ENCODE assay signal across 25 cellular contexts in the genomic region with DNA sequence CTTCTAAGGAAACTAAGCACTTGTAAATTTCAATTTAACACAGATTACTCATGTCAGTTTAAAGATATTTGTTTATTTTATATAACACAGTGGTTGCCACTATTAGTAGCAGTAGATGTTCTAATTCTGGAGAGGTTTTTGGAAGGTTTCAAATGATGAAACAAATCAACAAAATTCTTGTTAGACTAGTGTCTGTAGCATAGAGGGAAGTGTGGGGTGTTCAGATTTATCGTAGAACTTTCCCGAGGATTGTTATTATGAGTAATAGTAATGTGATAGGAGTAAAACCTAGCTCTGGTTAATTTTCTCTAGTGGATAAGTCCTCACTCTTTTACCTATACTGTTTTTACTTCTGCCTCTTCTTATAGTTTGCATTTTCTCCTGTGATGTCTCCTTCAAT.
"Had no signal": no experiment of that assay in that cellular context is flagged by ENCODE, and none has a peak within 500 bp of the region (broad histone marks: within the 10 kb centered on the region; RNA-seq: fewer than 3 reads in every experiment).

No MANE protein-coding gene starts in this region.

- H3K4me3 ChIP-seq: adrenal gland, body of pancreas, coronary artery, skin epidermis, stomach had no signal

- FAIRE-seq: frontal cortex had no signal

- DNase-seq: activated CD4-positive, alpha-beta T cell treated with anti-CD3 and anti-CD28 coated beads for 4 hours; activated CD8-positive, alpha-beta T cell treated with anti-CD3 and anti-CD28 coated beads, Interleukin-2, amount 10 ng/mL, durations not matched to agents 7 days and 5 days; activated effector memory CD4-positive, alpha-beta T cell treated with anti-CD3 and anti-CD28 coated beads, Interleukin-2, amount 50 U/mL, for 16 hours; activated T-cell treated with anti-CD3 and anti-CD28 coated beads, Interleukin-2, amount 50 U/mL, for 4 hours; adrenal gland; body of pancreas; central memory CD4-positive, alpha-beta T cell; head of caudate nucleus; left ventricle myocardium superior; naive B cell; right cardiac atrium; SK-N-SH; stimulated activated CD4-positive, alpha-beta T cell treated with anti-CD3 and anti-CD28 coated beads, Interleukin-15, amount 100 ng/mL, for 24 hours; stimulated activated CD4-positive, alpha-beta T cell treated with anti-CD3 and anti-CD28 coated beads, Interleukin-2, amount 100 ng/mL, for 48 hours; stomach; T-cell had no signal

- H3K9me3 ChIP-seq: adrenal gland, body of pancreas, SK-N-SH, stomach had no signal

- H3K36me3 ChIP-seq: adrenal gland, stomach had no signal

- H3K36me3 Mint-ChIP-seq: WTC11 had no signal

- ATAC-seq: activated CD8-positive, alpha-beta T cell treated with anti-CD3 and anti-CD28 coated beads, Interleukin-2, amount 10 ng/mL, durations not matched to agents 7 days and 5 days; activated T-cell treated with anti-CD3 and anti-CD28 coated beads, Interleukin-2, amount 50 U/mL, for 4 hours; body of pancreas; left ventricle myocardium superior; right cardiac atrium; T-cell; WTC11 had no signal

- H3K27ac Mint-ChIP-seq: activated CD8-positive, alpha-beta T cell treated with anti-CD3 and anti-CD28 coated beads, Interleukin-2, amount 10 ng/mL, durations not matched to agents 7 days and 5 days; activated naive CD4-positive, alpha-beta T cell treated with anti-CD3 and anti-CD28 coated beads, Interleukin-2, amount 50 U/mL, for 24 hours; memory B cell; progenitor cell of endocrine pancreas; T-cell had no signal

- H3K27me3 ChIP-seq: adrenal gland, body of pancreas, stomach had no signal

- H3K27ac ChIP-seq: adrenal gland, body of pancreas, coronary artery, stomach had no signal

- H3K27me3 Mint-ChIP-seq: activated naive CD4-positive, alpha-beta T cell treated with anti-CD3 and anti-CD28 coated beads, Interleukin-2, amount 50 U/mL, for 24 hours; memory B cell; naive B cell; progenitor cell of endocrine pancreas; T-cell; type B pancreatic cell had no signal

- H3K9me3 Mint-ChIP-seq: activated naive CD4-positive, alpha-beta T cell treated with anti-CD3 and anti-CD28 coated beads, Interleukin-2, amount 50 U/mL, for 24 hours; activated T-cell treated with anti-CD3 and anti-CD28 coated beads, Interleukin-2, amount 50 U/mL, for 4 hours; memory B cell; naive B cell; neural crest cell; T-cell; type B pancreatic cell; WTC11 had no signal

- H3K4me3 Mint-ChIP-seq: activated CD8-positive, alpha-beta T cell treated with anti-CD3 and anti-CD28 coated beads, Interleukin-2, amount 10 ng/mL, durations not matched to agents 7 days and 5 days; activated naive CD4-positive, alpha-beta T cell treated with anti-CD3 and anti-CD28 coated beads, Interleukin-2, amount 50 U/mL, for 24 hours; activated T-cell treated with anti-CD3 and anti-CD28 coated beads, Interleukin-2, amount 50 U/mL, for 4 hours; memory B cell; naive B cell; neural crest cell; T-cell; type B pancreatic cell; WTC11 had no signal
